8 cellular contexts compared by ENCODE assay signal in genomic region chr9:93567271-93567959, GRCh38. TPM values are rescaled to one million over a fixed set of nuclear protein-coding genes. Genes with fewer than 3 reads are reported as not detected.
A peak's percentile ranks its signal among the peaks of the same experiment; 100 is the strongest.
DNase-seq lines count a peak whose midpoint lies in the region; ATAC-seq and TF ChIP-seq lines count a peak whose summit lies in the region.

No MANE protein-coding gene starts in this region.

- peak overlapping the region; percentile 91 for H3K27ac Mint-ChIP-seq in activated CD4-positive, alpha-beta T cell treated with anti-CD3 and anti-CD28 coated beads, Interleukin-2, amount 10 ng/mL, durations not matched to agents 7 days and 5 days

- peak overlapping the region; percentile 64 for H3K27ac ChIP-seq in RWPE2 (ENCODE audit: poor library complexity, severe bottlenecking)
- H3K27ac ChIP-seq in esophagus (ENCODE audit: low read depth in 2 of 2, low read length in 1 of 2), result peak overlapping the region; percentile 87 to 91
- H3K27ac ChIP-seq in neural cell (ENCODE audit: low read length), result peak overlapping the region; percentile 93

- H3K27me3 Mint-ChIP-seq in activated CD4-positive, alpha-beta T cell treated with anti-CD3 and anti-CD28 coated beads, Interleukin-2, amount 10 ng/mL, durations not matched to agents 7 days and 5 days, result no peaks in the 10 kb centered on the region

- H3K9me2 ChIP-seq in neural cell (ENCODE audit: insufficient read depth, low read length), result no peaks in the 10 kb centered on the region

- no peak for TF ChIP-seq RAD21 in neural cell (conservative IDR thresholded peaks at IDR 0.05)

- 64 to 67% methylated on average over 15 of the region's 15 CpGs for WGBS in esophagus, 2 donors

- H3K9me3 Mint-ChIP-seq in activated CD4-positive, alpha-beta T cell treated with anti-CD3 and anti-CD28 coated beads, Interleukin-2, amount 10 ng/mL, durations not matched to agents 7 days and 5 days, result peaks cover 3% of the 10 kb centered on the region

- H3K4me1 Mint-ChIP-seq in activated CD4-positive, alpha-beta T cell treated with anti-CD3 and anti-CD28 coated beads, Interleukin-2, amount 10 ng/mL, durations not matched to agents 7 days and 5 days, result peaks cover 24% of the 10 kb centered on the region

- no peaks in the 10 kb centered on the region for H3F3A ChIP-seq in neural cell (ENCODE audit: insufficient read depth, low read length, poor library complexity, severe bottlenecking)

- H3K79me2 ChIP-seq in neural cell (replicated peaks; ENCODE audit: insufficient read depth, low read length), result no peaks in the 10 kb centered on the region

- CTCF ChIA-PET in activated CD4-positive, alpha-beta T cell treated with anti-CD3 and anti-CD28 coated beads, Interleukin-2, amount 10 ng/mL, durations not matched to agents 7 days and 5 days (lab: Charles Lee), result interaction anchor here (0.9 to 2.2 kb wide), 10 partner anchors 8 to 458 kb away, joined by 4 to 16 read pairs (median 10); no protein-coding TSS in a partner anchor

- DNase-seq in activated CD4-positive, alpha-beta T cell treated with anti-CD3 and anti-CD28 coated beads, Interleukin-2, amount 10 ng/mL, durations not matched to agents 7 days and 5 days, result no peak
- no peak for DNase-seq in activated CD4-positive, alpha-beta T cell treated with anti-CD3 and anti-CD28 coated beads for 4 hours
- DNase-seq in RWPE2 (ENCODE audit: low spot score) (no peak), MV-4-11 (lab: John Stamatoyannopoulos, UW) (no peak)
- no peak for DNase-seq in activated effector memory CD4-positive, alpha-beta T cell treated with anti-CD3 and anti-CD28 coated beads, Interleukin-2, amount 50 U/mL, for 16 hours

- H3K36me3 Mint-ChIP-seq in activated CD4-positive, alpha-beta T cell treated with anti-CD3 and anti-CD28 coated beads, Interleukin-2, amount 10 ng/mL, durations not matched to agents 7 days and 5 days (ENCODE audit: low read depth), result peaks cover 33% of the 10 kb centered on the region

- peak overlapping the region; percentile 91 for H3K4me2 ChIP-seq in neural cell (ENCODE audit: low read length)

- POLR2A ChIA-PET in activated CD4-positive, alpha-beta T cell treated with anti-CD3 and anti-CD28 coated beads, Interleukin-2, amount 10 ng/mL, durations not matched to agents 7 days and 5 days (lab: Charles Lee), result no interaction called here

- H3K27me3 ChIP-seq in RWPE2 (ENCODE audit: insufficient read depth, poor library complexity, severe bottlenecking) (no peaks in the 10 kb centered on the region), esophagus (ENCODE audit: control insufficient read depth in 1 of 2, insufficient read depth in 2 of 2, low read length in 2 of 2) (no peaks in the 10 kb centered on the region), neural cell (ENCODE audit: insufficient read depth, low read depth, low read length) (no peaks in the 10 kb centered on the region)

- no peaks in the 10 kb centered on the region for H4K20me1 ChIP-seq in neural cell (ENCODE audit: insufficient read depth)

- peak overlapping the region; percentile 37 for H3K4me3 ChIP-seq in RWPE2 (ENCODE audit: severe bottlenecking)
- peak overlapping the region; percentile 54 to 55 for H3K4me3 ChIP-seq in esophagus (ENCODE audit: low read depth in 1 of 2, low read length in 2 of 2)
- H3K4me3 ChIP-seq in neural cell (ENCODE audit: low read length), result peak overlapping the region; percentile 74

- TF ChIP-seq CTCF in RWPE2 (IDR thresholded peaks at IDR 0.05; ENCODE audit: poor library complexity, severe bottlenecking) (no peak), neural cell (IDR thresholded peaks at IDR 0.05; ENCODE audit: poor library complexity, severe bottlenecking) (no peak)

- peaks cover 17% of the 10 kb centered on the region for H3K36me3 ChIP-seq in RWPE2 (ENCODE audit: low read depth)
- peaks cover 5 to 9% of the 10 kb centered on the region in 2 donors for H3K36me3 ChIP-seq in esophagus (ENCODE audit: control insufficient read depth in 2 of 2, insufficient read depth in 2 of 2, low read length in 1 of 2)
- H3K36me3 ChIP-seq in neural cell (ENCODE audit: insufficient read depth, low read length), result no peaks in the 10 kb centered on the region

- H3K9me3 ChIP-seq in RWPE2 (ENCODE audit: severe bottlenecking) (no peaks in the 10 kb centered on the region), esophagus (ENCODE audit: control insufficient read depth in 2 of 2, insufficient read depth in 1 of 2, low read depth in 1 of 2, low read length in 1 of 2) (no peaks in the 10 kb centered on the region), neural cell (ENCODE audit: low read length) (no peaks in the 10 kb centered on the region)

- H2AFZ ChIP-seq in neural cell (ENCODE audit: low read depth, low read length), result peak overlapping the region; percentile 91

- peak overlapping the region; percentile 93 for H3K9ac ChIP-seq in neural cell (ENCODE audit: low read length)

- no peak for TF ChIP-seq EP300 in neural cell (conservative IDR thresholded peaks at IDR 0.05; ENCODE audit: poor library complexity, severe bottlenecking)

- H3K4me1 ChIP-seq in RWPE2 (ENCODE audit: insufficient read depth, poor library complexity, severe bottlenecking) (peaks cover 3% of the 10 kb centered on the region), esophagus (ENCODE audit: control insufficient read depth in 2 of 2, insufficient read depth in 2 of 2, low read length in 1 of 2) (peaks cover 2 to 10% of the 10 kb centered on the region in 2 donors)

- ATAC-seq in RWPE2 (ENCODE audit: low read depth), result 0 out of 3 replicates have a peak, but pooled peaks have one; percentile 2
- ATAC-seq in HG03442 (IDR thresholded peaks at IDR 0.05; ENCODE audit: unreplicated experiment), result no peak

- peak overlapping the region; percentile 80 for H3K4me3 Mint-ChIP-seq in activated CD4-positive, alpha-beta T cell treated with anti-CD3 and anti-CD28 coated beads, Interleukin-2, amount 10 ng/mL, durations not matched to agents 7 days and 5 days

TF ChIP-seq in neural cell, 6 proteins besides CTCF, POLR2A, EP300 and RAD21:
- TF ChIP-seq REST (IDR thresholded peaks at IDR 0.05; ENCODE audit: borderline replicate concordance) (no peak), POLR2AphosphoS5 (IDR thresholded peaks at IDR 0.05) (no peak), SMC3 (conservative IDR thresholded peaks at IDR 0.05; ENCODE audit: poor library complexity) (no peak), TAF1 (IDR thresholded peaks at IDR 0.05; ENCODE audit: low read depth) (no peak), MXI1 (conservative IDR thresholded peaks at IDR 0.05; ENCODE audit: poor library complexity, severe bottlenecking) (no peak), EZH2 (IDR thresholded peaks at IDR 0.05; ENCODE audit: borderline replicate concordance, insufficient read depth, low read length, poor library complexity, severe bottlenecking) (no peak)
TF ChIP-seq in neural cell: peak in this region for 0.

RNA-seq across cellular contexts. Expression of gene PHF2, which starts 9.0 kb away (rescaled TPM):
- 10 to 100 TPM; 29.3 to 29.4 TPM for total RNA-seq in activated CD4-positive, alpha-beta T cell treated with anti-CD3 and anti-CD28 coated beads, Interleukin-2, amount 10 ng/mL, durations not matched to agents 7 days and 5 days
- polyA plus RNA-seq in esophagus (10 to 100 TPM; 11.7 to 17.9 TPM), neural cell (42.4 and 42.8 TPM in 2 replicates)
- 46.5 and 48.5 TPM in 2 replicates for polyA minus RNA-seq in neural cell
